Comparison of ENCODE assay signal across 1 cellular context in the genomic region with DNA sequence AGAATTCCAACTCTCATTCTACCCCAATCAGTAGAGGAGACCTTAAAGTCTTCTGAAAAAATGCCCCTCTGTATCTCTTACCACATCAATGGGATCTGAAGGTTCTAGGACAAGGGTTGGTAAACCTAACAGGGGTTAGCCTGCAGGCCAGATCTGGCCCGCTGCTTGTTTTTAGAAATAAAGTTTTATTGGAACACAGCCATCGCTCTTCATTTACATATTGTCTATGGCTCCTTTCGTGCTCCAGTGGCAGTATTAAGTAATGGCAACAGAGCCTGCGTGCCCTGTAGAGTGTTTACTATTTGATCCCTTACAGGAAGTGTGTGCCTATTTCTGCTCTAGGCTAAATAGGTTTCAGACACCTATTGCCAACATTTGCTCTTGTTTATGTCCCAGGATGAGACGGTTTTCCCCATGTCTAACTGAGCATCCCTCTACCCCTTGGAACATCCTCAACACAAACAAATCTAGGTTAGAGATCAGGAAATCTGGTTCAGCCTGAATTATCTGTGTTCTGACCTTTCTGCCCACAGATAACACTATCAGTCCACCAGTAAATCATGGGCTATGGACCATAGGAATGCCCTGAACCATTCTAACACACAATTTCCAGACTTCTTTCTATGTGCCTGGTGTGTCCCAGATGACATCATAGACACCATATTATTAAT.
TF ChIP-seq lines count a peak whose summit lies in the region.

No MANE protein-coding gene starts in this region.

TF ChIP-seq in K562, 482 proteins besides CTCF, POLR2A, EP300 and RAD21 (continued from another document):
- TF ChIP-seq, protein P1, sequence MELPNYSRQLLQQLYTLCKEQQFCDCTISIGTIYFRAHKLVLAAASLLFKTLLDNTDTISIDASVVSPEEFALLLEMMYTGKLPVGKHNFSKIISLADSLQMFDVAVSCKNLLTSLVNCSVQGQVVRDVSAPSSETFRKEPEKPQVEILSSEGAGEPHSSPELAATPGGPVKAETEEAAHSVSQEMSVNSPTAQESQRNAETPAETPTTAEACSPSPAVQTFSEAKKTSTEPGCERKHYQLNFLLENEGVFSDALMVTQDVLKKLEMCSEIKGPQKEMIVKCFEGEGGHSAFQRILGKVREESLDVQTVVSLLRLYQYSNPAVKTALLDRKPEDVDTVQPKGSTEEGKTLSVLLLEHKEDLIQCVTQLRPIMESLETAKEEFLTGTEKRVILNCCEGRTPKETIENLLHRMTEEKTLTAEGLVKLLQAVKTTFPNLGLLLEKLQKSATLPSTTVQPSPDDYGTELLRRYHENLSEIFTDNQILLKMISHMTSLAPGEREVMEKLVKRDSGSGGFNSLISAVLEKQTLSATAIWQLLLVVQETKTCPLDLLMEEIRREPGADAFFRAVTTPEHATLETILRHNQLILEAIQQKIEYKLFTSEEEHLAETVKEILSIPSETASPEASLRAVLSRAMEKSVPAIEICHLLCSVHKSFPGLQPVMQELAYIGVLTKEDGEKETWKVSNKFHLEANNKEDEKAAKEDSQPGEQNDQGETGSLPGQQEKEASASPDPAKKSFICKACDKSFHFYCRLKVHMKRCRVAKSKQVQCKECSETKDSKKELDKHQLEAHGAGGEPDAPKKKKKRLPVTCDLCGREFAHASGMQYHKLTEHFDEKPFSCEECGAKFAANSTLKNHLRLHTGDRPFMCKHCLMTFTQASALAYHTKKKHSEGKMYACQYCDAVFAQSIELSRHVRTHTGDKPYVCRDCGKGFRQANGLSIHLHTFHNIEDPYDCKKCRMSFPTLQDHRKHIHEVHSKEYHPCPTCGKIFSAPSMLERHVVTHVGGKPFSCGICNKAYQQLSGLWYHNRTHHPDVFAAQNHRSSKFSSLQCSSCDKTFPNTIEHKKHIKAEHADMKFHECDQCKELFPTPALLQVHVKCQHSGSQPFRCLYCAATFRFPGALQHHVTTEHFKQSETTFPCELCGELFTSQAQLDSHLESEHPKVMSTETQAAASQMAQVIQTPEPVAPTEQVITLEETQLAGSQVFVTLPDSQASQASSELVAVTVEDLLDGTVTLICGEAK (IDR thresholded peaks at IDR 0.05): peak; percentile 73
- TF ChIP-seq, protein P1 (CRISPR knock-in tag; IDR thresholded peaks at IDR 0.05): no peak
- no peak for TF ChIP-seq CBX3 (IDR thresholded peaks at IDR 0.05; ENCODE audit: borderline replicate concordance in 1 of 2, low read length in 2 of 2)
TF ChIP-seq in K562: peak in this region for 1.
